In genomic region chr12:67042697-67043131, GRCh38 we compare ENCODE assay signal across 10 cellular contexts.
A peak's percentile ranks its signal among the peaks of the same experiment; 100 is the strongest.
DNase-seq lines count a peak whose midpoint lies in the region; ATAC-seq and TF ChIP-seq lines count a peak whose summit lies in the region.
"Had no signal": no experiment of that assay in that cellular context is flagged by ENCODE, and none has a peak within 500 bp of the region (broad histone marks: within the 10 kb centered on the region; RNA-seq: fewer than 3 reads in every experiment).

No MANE protein-coding gene starts in this region.

- H3F3A ChIP-seq in PC-9 (ENCODE audit: insufficient read depth, low read depth): 0 out of 2 replicates have a peak, but pooled peaks cover 3% of the 10 kb centered on the region

- H4K20me1 ChIP-seq in PC-9 (ENCODE audit: insufficient read depth): no peaks in the 10 kb centered on the region; the same call in 1 of the 2 replicates

- DNase-seq in Right ventricle myocardium inferior (ENCODE audit: missing footprints) (no peak), left ventricle myocardium inferior (no peak), PC-9 (peak; percentile 11 to 57), left ventricle myocardium superior (no peak), Ammon's horn (ENCODE audit: low spot score) (no peak), putamen (ENCODE audit: low spot score) (no peak), globus pallidus (ENCODE audit: low spot score) (no peak)
- DNase-seq: activated CD4-positive, alpha-beta T cell treated with anti-CD3 and anti-CD28 coated beads for 48 hours; NCI-H526 had no signal

- BruUV-seq in PC-9 (replicated peaks; lab: Mats Ljungman, UMichigan): no TSS peak

- no peaks in the 10 kb centered on the region for H3K9me2 ChIP-seq in PC-9 (ENCODE audit: insufficient read depth)

- H3K4me1 ChIP-seq in left ventricle myocardium inferior: peaks cover 9% of the 10 kb centered on the region
- peaks cover 30% of the 10 kb centered on the region for H3K4me1 ChIP-seq in PC-9 (replicated peaks; ENCODE audit: insufficient read depth)

- CTCF ChIA-PET in PC-9 (lab: Charles Lee): no interaction called here

- no peaks in the 10 kb centered on the region for H3K9me3 ChIP-seq in left ventricle myocardium inferior (replicated peaks)
- H3K9me3 ChIP-seq in PC-9 (ENCODE audit: insufficient read depth, low read depth): no peaks in the 10 kb centered on the region; the same call in 1 of the 2 replicates

- H3K27me3 ChIP-seq in left ventricle myocardium inferior (ENCODE audit: low read depth) (peaks cover 5% of the 10 kb centered on the region), PC-9 (ENCODE audit: insufficient read depth, low read depth) (no peaks in the 10 kb centered on the region)

- POLR2A ChIA-PET in PC-9 (lab: Charles Lee; ENCODE audit: unreplicated experiment): no interaction called here

- TF ChIP-seq CTCF in left ventricle myocardium inferior (IDR thresholded peaks at IDR 0.05; ENCODE audit: borderline replicate concordance) (no peak), PC-9 (conservative IDR thresholded peaks at IDR 0.05) (no peak)

- intact Hi-C loops in Right ventricle myocardium inferior (cut with DNase I): no loop called here
- intact Hi-C loops in left ventricle myocardium inferior (cut with micrococcal nuclease): no loop called here
- intact Hi-C loops in PC-9 (cut with micrococcal nuclease; ENCODE audit: unreplicated experiment): no loop called here
- intact Hi-C loops in left ventricle myocardium superior (cut with micrococcal nuclease): no loop called here

- H3K4me3 ChIP-seq in left ventricle myocardium inferior (no peak overlapping the region), PC-9 (no peak overlapping the region)

- no peak overlapping the region for H2AFZ ChIP-seq in PC-9

- H3K79me2 ChIP-seq in PC-9 (ENCODE audit: low read depth): peaks cover 9% of the 10 kb centered on the region

- ATAC-seq in Right ventricle myocardium inferior: peak; percentile 64
- ATAC-seq in left ventricle myocardium superior: peak; percentile 68
- ATAC-seq in HG03342 (IDR thresholded peaks at IDR 0.05; ENCODE audit: unreplicated experiment): no peak

- no peaks in the 10 kb centered on the region for H3K36me3 ChIP-seq in left ventricle myocardium inferior
- H3K36me3 ChIP-seq in PC-9 (ENCODE audit: low read depth): no peaks in the 10 kb centered on the region

- H3K27ac ChIP-seq in left ventricle myocardium inferior (replicated peaks) (no peak overlapping the region), PC-9 (no peak overlapping the region)

- H3K4me2 ChIP-seq in PC-9: no peak overlapping the region

Comparison
In these comparisons a context has a peak if more than half of its experiments do, and no peak if none do; other contexts are left out.
1. DNase-seq: peak in PC-9 (2 of 2); none in Right ventricle myocardium inferior (single experiment), left ventricle myocardium inferior (single experiment), left ventricle myocardium superior (single experiment), Ammon's horn (single experiment), putamen (single experiment) and globus pallidus (single experiment).